Comparison of ENCODE assay signal across 1 cellular context in the genomic region with DNA sequence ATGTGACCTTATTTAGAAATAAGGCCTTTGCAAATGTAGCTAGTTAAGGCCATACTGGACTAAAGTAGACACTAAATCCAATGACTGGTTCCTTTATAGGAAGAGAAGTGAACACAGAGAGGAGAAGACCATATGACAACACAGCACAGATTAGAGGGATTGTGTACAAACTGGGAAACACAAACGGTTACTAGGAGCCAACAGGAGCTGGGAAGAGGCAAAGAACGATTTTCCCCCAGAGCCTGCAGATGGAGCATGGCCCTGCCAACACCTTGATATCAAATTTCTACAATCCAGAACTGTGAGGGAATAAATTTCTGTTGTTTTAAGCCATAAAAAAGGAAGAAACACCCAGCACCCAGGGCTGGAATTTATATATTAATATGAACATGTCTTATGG.
TF ChIP-seq lines count a peak whose summit lies in the region.

No MANE protein-coding gene starts in this region.

TF ChIP-seq in WTC11, 78 proteins besides CTCF, POLR2A, EP300 and RAD21 (continued from another document):
- TF ChIP-seq, protein P1, sequence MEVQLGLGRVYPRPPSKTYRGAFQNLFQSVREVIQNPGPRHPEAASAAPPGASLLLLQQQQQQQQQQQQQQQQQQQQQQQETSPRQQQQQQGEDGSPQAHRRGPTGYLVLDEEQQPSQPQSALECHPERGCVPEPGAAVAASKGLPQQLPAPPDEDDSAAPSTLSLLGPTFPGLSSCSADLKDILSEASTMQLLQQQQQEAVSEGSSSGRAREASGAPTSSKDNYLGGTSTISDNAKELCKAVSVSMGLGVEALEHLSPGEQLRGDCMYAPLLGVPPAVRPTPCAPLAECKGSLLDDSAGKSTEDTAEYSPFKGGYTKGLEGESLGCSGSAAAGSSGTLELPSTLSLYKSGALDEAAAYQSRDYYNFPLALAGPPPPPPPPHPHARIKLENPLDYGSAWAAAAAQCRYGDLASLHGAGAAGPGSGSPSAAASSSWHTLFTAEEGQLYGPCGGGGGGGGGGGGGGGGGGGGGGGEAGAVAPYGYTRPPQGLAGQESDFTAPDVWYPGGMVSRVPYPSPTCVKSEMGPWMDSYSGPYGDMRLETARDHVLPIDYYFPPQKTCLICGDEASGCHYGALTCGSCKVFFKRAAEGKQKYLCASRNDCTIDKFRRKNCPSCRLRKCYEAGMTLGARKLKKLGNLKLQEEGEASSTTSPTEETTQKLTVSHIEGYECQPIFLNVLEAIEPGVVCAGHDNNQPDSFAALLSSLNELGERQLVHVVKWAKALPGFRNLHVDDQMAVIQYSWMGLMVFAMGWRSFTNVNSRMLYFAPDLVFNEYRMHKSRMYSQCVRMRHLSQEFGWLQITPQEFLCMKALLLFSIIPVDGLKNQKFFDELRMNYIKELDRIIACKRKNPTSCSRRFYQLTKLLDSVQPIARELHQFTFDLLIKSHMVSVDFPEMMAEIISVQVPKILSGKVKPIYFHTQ (CRISPR knock-in tag; IDR thresholded peaks at IDR 0.05) = no peak
- TF ChIP-seq, protein P2, sequence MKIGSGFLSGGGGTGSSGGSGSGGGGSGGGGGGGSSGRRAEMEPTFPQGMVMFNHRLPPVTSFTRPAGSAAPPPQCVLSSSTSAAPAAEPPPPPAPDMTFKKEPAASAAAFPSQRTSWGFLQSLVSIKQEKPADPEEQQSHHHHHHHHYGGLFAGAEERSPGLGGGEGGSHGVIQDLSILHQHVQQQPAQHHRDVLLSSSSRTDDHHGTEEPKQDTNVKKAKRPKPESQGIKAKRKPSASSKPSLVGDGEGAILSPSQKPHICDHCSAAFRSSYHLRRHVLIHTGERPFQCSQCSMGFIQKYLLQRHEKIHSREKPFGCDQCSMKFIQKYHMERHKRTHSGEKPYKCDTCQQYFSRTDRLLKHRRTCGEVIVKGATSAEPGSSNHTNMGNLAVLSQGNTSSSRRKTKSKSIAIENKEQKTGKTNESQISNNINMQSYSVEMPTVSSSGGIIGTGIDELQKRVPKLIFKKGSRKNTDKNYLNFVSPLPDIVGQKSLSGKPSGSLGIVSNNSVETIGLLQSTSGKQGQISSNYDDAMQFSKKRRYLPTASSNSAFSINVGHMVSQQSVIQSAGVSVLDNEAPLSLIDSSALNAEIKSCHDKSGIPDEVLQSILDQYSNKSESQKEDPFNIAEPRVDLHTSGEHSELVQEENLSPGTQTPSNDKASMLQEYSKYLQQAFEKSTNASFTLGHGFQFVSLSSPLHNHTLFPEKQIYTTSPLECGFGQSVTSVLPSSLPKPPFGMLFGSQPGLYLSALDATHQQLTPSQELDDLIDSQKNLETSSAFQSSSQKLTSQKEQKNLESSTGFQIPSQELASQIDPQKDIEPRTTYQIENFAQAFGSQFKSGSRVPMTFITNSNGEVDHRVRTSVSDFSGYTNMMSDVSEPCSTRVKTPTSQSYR (CRISPR knock-in tag; IDR thresholded peaks at IDR 0.05) = no peak
- TF ChIP-seq ZNF263 (CRISPR knock-in tag; IDR thresholded peaks at IDR 0.05; ENCODE audit: low read depth) (no peak), MLX (CRISPR knock-in tag; IDR thresholded peaks at IDR 0.05) (no peak), PREB (CRISPR knock-in tag; IDR thresholded peaks at IDR 0.05; ENCODE audit: borderline replicate concordance) (no peak), NR3C1 (CRISPR knock-in tag; conservative IDR thresholded peaks at IDR 0.05; ENCODE audit: low read depth) (no peak)
- TF ChIP-seq, protein P3, sequence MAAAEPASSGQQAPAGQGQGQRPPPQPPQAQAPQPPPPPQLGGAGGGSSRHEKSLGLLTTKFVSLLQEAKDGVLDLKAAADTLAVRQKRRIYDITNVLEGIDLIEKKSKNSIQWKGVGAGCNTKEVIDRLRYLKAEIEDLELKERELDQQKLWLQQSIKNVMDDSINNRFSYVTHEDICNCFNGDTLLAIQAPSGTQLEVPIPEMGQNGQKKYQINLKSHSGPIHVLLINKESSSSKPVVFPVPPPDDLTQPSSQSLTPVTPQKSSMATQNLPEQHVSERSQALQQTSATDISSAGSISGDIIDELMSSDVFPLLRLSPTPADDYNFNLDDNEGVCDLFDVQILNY (CRISPR knock-in tag; IDR thresholded peaks at IDR 0.05) = no peak
